Comparison of ENCODE assay signal across 13 cellular contexts in the genomic region with DNA sequence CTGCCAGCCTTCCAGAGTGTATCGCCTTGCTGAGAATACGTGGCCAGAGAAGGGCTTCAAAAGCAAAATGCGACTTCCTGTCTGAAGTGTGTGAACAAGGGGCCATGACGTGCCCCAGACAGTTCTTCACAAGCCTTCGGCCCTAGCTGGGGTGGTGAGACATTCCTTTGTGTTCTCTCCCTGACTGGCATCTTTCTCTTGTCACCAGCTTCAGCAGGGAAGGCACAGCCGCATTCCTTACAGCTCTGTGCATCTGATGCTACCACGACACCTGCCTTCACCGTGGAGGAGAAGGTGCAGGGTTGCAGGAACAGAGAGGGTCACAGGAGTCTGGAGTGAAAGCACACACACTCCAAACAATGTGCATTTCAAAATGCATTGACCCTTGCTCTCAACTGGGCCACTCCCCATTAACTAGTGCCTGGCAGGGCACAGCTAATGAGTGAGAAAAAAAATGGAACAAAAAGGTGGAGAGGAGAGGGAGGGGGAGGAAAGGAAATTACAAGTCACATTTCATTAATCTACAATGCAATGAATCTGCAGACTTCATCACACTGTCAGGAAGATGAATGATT.
A peak's percentile ranks its signal among the peaks of the same experiment; 100 is the strongest.
DNase-seq lines count a peak whose midpoint lies in the region; ATAC-seq lines count a peak whose summit lies in the region.
"Had no signal": no experiment of that assay in that cellular context is flagged by ENCODE, and none has a peak within 500 bp of the region (broad histone marks: within the 10 kb centered on the region; RNA-seq: fewer than 3 reads in every experiment).

No MANE protein-coding gene starts in this region.

- DNase-seq in NCI-H2227 (lab: John Stamatoyannopoulos, UW; ENCODE audit: unreplicated experiment) (peak; percentile 40), NCI-H2227 treated with DMSO at 0.1 percent for 48 hours (lab: John Stamatoyannopoulos, UW) (no peak), SW480 (ENCODE audit: low spot score) (peak; percentile 32), left kidney (ENCODE audit: low read depth, low spot score) (peak; percentile 88), retina (peak; percentile 85), T1000 (lab: John Stamatoyannopoulos, UW) (no peak)
- DNase-seq: DMS153, KBM-7, NCI-H524 treated with DMSO at 0.1 percent for 48 hours, OCI-M1 had no signal

- ATAC-seq in GM18868 (IDR thresholded peaks at IDR 0.05; ENCODE audit: unreplicated experiment) (no peak), GM19023 (IDR thresholded peaks at IDR 0.05; ENCODE audit: unreplicated experiment) (no peak)
- ATAC-seq: GM12878 had no signal

Comparison
In these comparisons a context has a peak if more than half of its experiments do, and no peak if none do; other contexts are left out.
1. DNase-seq: peak in NCI-H2227 (single experiment), SW480 (single experiment), left kidney (single experiment) and retina (single experiment); none in NCI-H2227 treated with DMSO at 0.1 percent for 48 hours (single experiment) and T1000 (single experiment).